Comparison of ENCODE assay signal across 1 cellular context in genomic region chr11:36509694-36510566, GRCh38.
TF ChIP-seq lines count a peak whose summit lies in the region.

TSS of gene TRAF6 (minus strand) at chr11:36510272. CDS start at chr11:36501515, 8,757 bp downstream.

TF ChIP-seq in HepG2, 621 proteins besides CTCF, POLR2A, EP300 and RAD21 (continued from another document and continues in another):
- TF ChIP-seq ZNF687 (CRISPR knock-in tag; IDR thresholded peaks at IDR 0.05) (peak; percentile 89), HNF4G (IDR thresholded peaks at IDR 0.05; ENCODE audit: borderline replicate concordance, low read depth, low read length) (no peak), HNF4G (CRISPR knock-in tag; IDR thresholded peaks at IDR 0.05; ENCODE audit: borderline replicate concordance, low read depth) (0 out of 2 replicates have a peak, but pooled peaks have one; percentile 40), KDM3A (CRISPR knock-in tag; IDR thresholded peaks at IDR 0.05; ENCODE audit: low read depth) (peak; percentile 82), KAT2B (IDR thresholded peaks at IDR 0.05; ENCODE audit: borderline replicate concordance, low read depth, low read length) (no peak), USF2 (IDR thresholded peaks at IDR 0.05; ENCODE audit: low read depth, low read length) (no peak), USF2 (CRISPR knock-in tag; IDR thresholded peaks at IDR 0.05; ENCODE audit: borderline replicate concordance) (peak; percentile 35; the same call in 1 of the 2 replicates), ZNF598 (CRISPR knock-in tag; IDR thresholded peaks at IDR 0.05; ENCODE audit: borderline replicate concordance) (no peak), ZMAT5 (CRISPR knock-in tag; IDR thresholded peaks at IDR 0.05; ENCODE audit: borderline replicate concordance, low read depth) (no peak), ONECUT2 (CRISPR knock-in tag; IDR thresholded peaks at IDR 0.05) (no peak), GATAD2A (CRISPR knock-in tag; IDR thresholded peaks at IDR 0.05) (peak; percentile 42; the same call in 1 of the 2 replicates), YEATS2 (CRISPR knock-in tag; IDR thresholded peaks at IDR 0.05; ENCODE audit: borderline replicate concordance) (peak; percentile 88), HMG20B (CRISPR knock-in tag; conservative IDR thresholded peaks at IDR 0.05) (no peak; the same call in 1 of the 2 replicates), ZNF552 (CRISPR knock-in tag; IDR thresholded peaks at IDR 0.05; ENCODE audit: borderline replicate concordance) (peak; percentile 79), ZBTB3 (CRISPR knock-in tag; IDR thresholded peaks at IDR 0.05; ENCODE audit: borderline replicate concordance, low read depth) (0 out of 2 replicates have a peak, but pooled peaks have one; percentile 20), E2F2 (CRISPR knock-in tag; IDR thresholded peaks at IDR 0.05; ENCODE audit: borderline replicate concordance) (no peak), RBM39 (IDR thresholded peaks at IDR 0.05; ENCODE audit: low read depth, low read length, poor library complexity, severe bottlenecking) (peak; percentile 86), THAP9 (CRISPR knock-in tag; IDR thresholded peaks at IDR 0.05; ENCODE audit: borderline replicate concordance) (peak; percentile 94; the same call in 1 of the 2 replicates), MAX (IDR thresholded peaks at IDR 0.05) (peak; percentile 64; the same call in 1 of the 2 replicates), KDM4B (CRISPR knock-in tag; IDR thresholded peaks at IDR 0.05) (peak; percentile 67; the same call in 1 of the 2 replicates), ZNF441 (CRISPR knock-in tag; IDR thresholded peaks at IDR 0.05; ENCODE audit: borderline replicate concordance) (peak; percentile 20; the same call in 1 of the 2 replicates), MXD1 (CRISPR knock-in tag; IDR thresholded peaks at IDR 0.05) (peak; percentile 39; the same call in 1 of the 2 replicates), NFKBIZ (CRISPR knock-in tag; IDR thresholded peaks at IDR 0.05) (no peak), MLLT10 (CRISPR knock-in tag; IDR thresholded peaks at IDR 0.05) (no peak), AKAP8 (CRISPR knock-in tag; IDR thresholded peaks at IDR 0.05) (peak; percentile 53; the same call in 1 of the 2 replicates), ZNF557 (CRISPR knock-in tag; IDR thresholded peaks at IDR 0.05) (peak; percentile 22; the same call in 1 of the 2 replicates), CREB3 (CRISPR knock-in tag; IDR thresholded peaks at IDR 0.05) (0 out of 2 replicates have a peak, but pooled peaks have one; percentile 32), IRF2 (CRISPR knock-in tag; IDR thresholded peaks at IDR 0.05) (peak; percentile 74; the same call in 1 of the 2 replicates), SCMH1 (CRISPR knock-in tag; IDR thresholded peaks at IDR 0.05; ENCODE audit: borderline replicate concordance) (no peak), CREB1 (IDR thresholded peaks at IDR 0.05) (no peak), CREB1 (CRISPR knock-in tag; IDR thresholded peaks at IDR 0.05) (no peak), ZBTB25 (CRISPR knock-in tag; IDR thresholded peaks at IDR 0.05) (0 out of 2 replicates have a peak, but pooled peaks have one; percentile 38), ZNF678 (CRISPR knock-in tag; IDR thresholded peaks at IDR 0.05) (no peak), HOXA5 (CRISPR knock-in tag; IDR thresholded peaks at IDR 0.05) (peak; percentile 92), MZF1 (CRISPR knock-in tag; IDR thresholded peaks at IDR 0.05; ENCODE audit: borderline replicate concordance) (0 out of 2 replicates have a peak, but pooled peaks have one; percentile 41), BCLAF1 (IDR thresholded peaks at IDR 0.05) (no peak), DMTF1 (CRISPR knock-in tag; IDR thresholded peaks at IDR 0.05) (no peak), MYNN (CRISPR knock-in tag; IDR thresholded peaks at IDR 0.05; ENCODE audit: low read depth) (no peak), GATAD1 (CRISPR knock-in tag; IDR thresholded peaks at IDR 0.05) (peak; percentile 93), NKX3-1 (CRISPR knock-in tag; IDR thresholded peaks at IDR 0.05) (peak; percentile 64; the same call in 1 of the 2 replicates), SIX1 (CRISPR knock-in tag; IDR thresholded peaks at IDR 0.05; ENCODE audit: borderline replicate concordance) (0 out of 2 replicates have a peak, but pooled peaks have one; percentile 16)
